10 cellular contexts compared by ENCODE assay signal in the genomic region with DNA sequence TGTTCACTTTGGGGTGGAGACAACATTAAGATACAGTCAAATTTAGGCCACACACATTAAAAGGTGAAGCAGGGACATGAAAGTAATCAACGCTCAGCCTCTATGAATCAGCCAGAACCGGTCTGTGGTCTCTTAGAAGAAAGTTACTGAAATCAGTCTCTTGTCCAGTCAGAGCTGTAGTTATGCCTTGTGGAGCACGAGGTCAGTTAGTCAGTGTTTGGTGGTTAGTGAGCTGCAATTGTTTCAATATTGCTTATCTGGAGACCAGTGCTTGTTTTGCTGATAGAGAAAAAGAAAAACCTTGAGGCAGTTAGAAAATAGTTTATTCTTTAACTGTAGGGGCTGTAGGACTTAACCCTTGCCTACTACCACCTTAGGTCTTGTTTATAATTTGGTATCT.
DNase-seq lines count a peak whose midpoint lies in the region; ATAC-seq, FAIRE-seq and TF ChIP-seq lines count a peak whose summit lies in the region.
"Had no signal": no experiment of that assay in that cellular context is flagged by ENCODE, and none has a peak within 500 bp of the region (broad histone marks: within the 10 kb centered on the region; RNA-seq: fewer than 3 reads in every experiment).

No MANE protein-coding gene starts in this region.

- peaks cover 3% of the 10 kb centered on the region for H3K4me1 Mint-ChIP-seq in activated naive CD4-positive, alpha-beta T cell treated with anti-CD3 and anti-CD28 coated beads for 36 hours (ENCODE audit: low read depth)
- peaks cover 16% of the 10 kb centered on the region for H3K4me1 Mint-ChIP-seq in stimulated activated naive CD8-positive, alpha-beta T cell treated with anti-CD3 and anti-CD28 coated beads, Interleukin-15, amount 100 ng/mL, for 72 hours

- H3K4me1 ChIP-seq in OCI-LY7 (ENCODE audit: insufficient read depth, low read length, poor library complexity, severe bottlenecking) = no peaks in the 10 kb centered on the region

- no peak overlapping the region for H2AFZ ChIP-seq in OCI-LY7 (ENCODE audit: low read length)

- in situ Hi-C loops in astrocyte of the spinal cord (cut with HindIII; ENCODE audit: low sequenced_read_pairs) = no loop called here

- intact Hi-C loops in activated naive CD4-positive, alpha-beta T cell treated with anti-CD3 and anti-CD28 coated beads for 36 hours (cut with micrococcal nuclease) = no loop called here
- intact Hi-C loops in OCI-LY7 (cut with micrococcal nuclease; ENCODE audit: unreplicated experiment) = no loop called here

- H3K9me3 ChIP-seq in OCI-LY7 (ENCODE audit: low read length) = no peaks in the 10 kb centered on the region

- no TSS peak for BruUV-seq in OCI-LY7 (replicated peaks; lab: Mats Ljungman, UMichigan)

- TF ChIP-seq CTCF in astrocyte of the spinal cord (IDR thresholded peaks at IDR 0.05; ENCODE audit: low read depth, low read length) (no peak), OCI-LY7 (conservative IDR thresholded peaks at IDR 0.05; ENCODE audit: low read length) (no peak)

- peak; percentile 79 to 99 for ATAC-seq in activated naive CD4-positive, alpha-beta T cell treated with anti-CD3 and anti-CD28 coated beads, Interleukin-2, amount 50 U/mL, for 72 hours
- ATAC-seq in HG03045 (IDR thresholded peaks at IDR 0.05; ENCODE audit: unreplicated experiment) = peak; percentile 88
- peak; percentile 91 for ATAC-seq in stimulated activated naive CD8-positive, alpha-beta T cell treated with anti-CD3 and anti-CD28 coated beads, Interleukin-15, amount 100 ng/mL, for 72 hours

- H3K4me2 ChIP-seq in OCI-LY7 (ENCODE audit: low read length) = no peak overlapping the region

- H3K27ac ChIP-seq in OCI-LY7 (ENCODE audit: low read depth, low read length, poor library complexity, severe bottlenecking) = no peak overlapping the region

- H3K9me2 ChIP-seq in OCI-LY7 (ENCODE audit: insufficient read depth, low read length) = no peaks in the 10 kb centered on the region

- POLR2A ChIA-PET in OCI-LY7 (lab: Charles Lee) = interaction anchor here (0.6 kb wide), 1 partner anchor 135 kb away, joined by 3 read pairs; no protein-coding TSS in a partner anchor

- no peak overlapping the region for H3K27ac Mint-ChIP-seq in activated naive CD4-positive, alpha-beta T cell treated with anti-CD3 and anti-CD28 coated beads, Interleukin-2, amount 50 U/mL, for 72 hours
- H3K27ac Mint-ChIP-seq in activated naive CD4-positive, alpha-beta T cell treated with anti-CD3 and anti-CD28 coated beads for 36 hours = no peak overlapping the region
- no peak overlapping the region for H3K27ac Mint-ChIP-seq in stimulated activated naive CD8-positive, alpha-beta T cell treated with anti-CD3 and anti-CD28 coated beads, Interleukin-15, amount 100 ng/mL, for 72 hours
- H3K27ac Mint-ChIP-seq: CD14-positive monocyte; stimulated activated naive CD8-positive, alpha-beta T cell treated with anti-CD3 and anti-CD28 coated beads, Interleukin-15, Interleukin-2, amounts not matched to agents 100 ng/mL and 50 ng/mL, for 24 hours had no signal

- H3K4me3 ChIP-seq in astrocyte of the spinal cord (ENCODE audit: low read depth, low read length) (no peak overlapping the region), OCI-LY7 (ENCODE audit: low read depth, low read length, poor library complexity, severe bottlenecking) (no peak overlapping the region)

- H3K27me3 Mint-ChIP-seq in activated naive CD4-positive, alpha-beta T cell treated with anti-CD3 and anti-CD28 coated beads for 36 hours (ENCODE audit: low read depth) = peaks cover 36% of the 10 kb centered on the region
- H3K27me3 Mint-ChIP-seq in stimulated activated naive CD8-positive, alpha-beta T cell treated with anti-CD3 and anti-CD28 coated beads, Interleukin-15, amount 100 ng/mL, for 72 hours = peaks cover 57% of the 10 kb centered on the region

- no peaks in the 10 kb centered on the region for H4K20me1 ChIP-seq in OCI-LY7 (ENCODE audit: insufficient read depth, low read length)

- H3K79me2 ChIP-seq in OCI-LY7 (ENCODE audit: insufficient read depth, low read depth, low read length) = no peaks in the 10 kb centered on the region

- no peaks in the 10 kb centered on the region for H3K36me3 ChIP-seq in OCI-LY7 (ENCODE audit: insufficient read depth, low read length)

- no peaks in the 10 kb centered on the region for H3K36me3 Mint-ChIP-seq in activated naive CD4-positive, alpha-beta T cell treated with anti-CD3 and anti-CD28 coated beads, Interleukin-2, amount 50 U/mL, for 72 hours
- no peaks in the 10 kb centered on the region for H3K36me3 Mint-ChIP-seq in activated naive CD4-positive, alpha-beta T cell treated with anti-CD3 and anti-CD28 coated beads for 36 hours (ENCODE audit: low read depth)
- H3K36me3 Mint-ChIP-seq: CD14-positive monocyte had no signal

- CTCF ChIA-PET in activated naive CD4-positive, alpha-beta T cell treated with anti-CD3 and anti-CD28 coated beads for 36 hours (lab: Charles Lee) = interaction anchor here (0.9 kb wide), 1 partner anchor 57 kb away, joined by 3 read pairs; no protein-coding TSS in a partner anchor
- CTCF ChIA-PET in OCI-LY7 (lab: Charles Lee; ENCODE audit: unreplicated experiment) = no interaction called here

- H3K9me3 Mint-ChIP-seq in activated naive CD4-positive, alpha-beta T cell treated with anti-CD3 and anti-CD28 coated beads, Interleukin-2, amount 50 U/mL, for 72 hours = peaks cover 0 to 3% of the 10 kb centered on the region in 2 donors
- H3K9me3 Mint-ChIP-seq in activated naive CD4-positive, alpha-beta T cell treated with anti-CD3 and anti-CD28 coated beads for 36 hours = peaks cover 6% of the 10 kb centered on the region
- H3K9me3 Mint-ChIP-seq in stimulated activated naive CD8-positive, alpha-beta T cell treated with anti-CD3 and anti-CD28 coated beads, Interleukin-15, amount 100 ng/mL, for 72 hours = peaks cover 3 to 7% of the 10 kb centered on the region in 2 donors
- H3K9me3 Mint-ChIP-seq: stimulated activated naive CD8-positive, alpha-beta T cell treated with anti-CD3 and anti-CD28 coated beads, Interleukin-15, Interleukin-2, amounts not matched to agents 100 ng/mL and 50 ng/mL, for 24 hours had no signal

- H3K4me3 Mint-ChIP-seq in activated naive CD4-positive, alpha-beta T cell treated with anti-CD3 and anti-CD28 coated beads for 36 hours = no peak overlapping the region
- H3K4me3 Mint-ChIP-seq in stimulated activated naive CD8-positive, alpha-beta T cell treated with anti-CD3 and anti-CD28 coated beads, Interleukin-15, amount 100 ng/mL, for 72 hours = no peak overlapping the region
- H3K4me3 Mint-ChIP-seq: stimulated activated naive CD8-positive, alpha-beta T cell treated with anti-CD3 and anti-CD28 coated beads, Interleukin-15, Interleukin-2, amounts not matched to agents 100 ng/mL and 50 ng/mL, for 24 hours had no signal

- DNase-seq in activated naive CD4-positive, alpha-beta T cell treated with anti-CD3 and anti-CD28 coated beads, Interleukin-2, amount 50 U/mL, for 72 hours (ENCODE audit: low spot score in 2 of 2) = no peak
- no peak for DNase-seq in activated naive CD4-positive, alpha-beta T cell treated with anti-CD3 and anti-CD28 coated beads for 36 hours
- DNase-seq in astrocyte of the spinal cord (ENCODE audit: low read depth, low spot score) (peak; percentile 84), OCI-LY7 (ENCODE audit: low spot score) (no peak), GM12891 (ENCODE audit: insufficient read length, low spot score) (no peak)
- DNase-seq in stimulated activated naive CD8-positive, alpha-beta T cell treated with anti-CD3 and anti-CD28 coated beads, Interleukin-15, amount 100 ng/mL, for 72 hours = peak in 1 of 2 donors; percentile 16
- no peak for DNase-seq in activated CD4-positive, alpha-beta T cell treated with anti-CD3 and anti-CD28 coated beads, Interleukin-2, amount 50 U/mL, for 1 hour

- no peak for TF ChIP-seq POLR2A in GM12891 (IDR thresholded peaks at IDR 0.05; ENCODE audit: low read depth, low read length)

- FAIRE-seq in GM12891 (lab: Jason Lieb, UNC) = no peak

TF ChIP-seq in GM12891, 5 proteins besides CTCF, POLR2A, EP300 and RAD21:
- TF ChIP-seq POLR2AphosphoS5 (IDR thresholded peaks at IDR 0.05; ENCODE audit: low read depth, low read length) = no peak
- no peak for TF ChIP-seq TAF1 (IDR thresholded peaks at IDR 0.05; ENCODE audit: low read depth, low read length)
- no peak for TF ChIP-seq PAX5 (IDR thresholded peaks at IDR 0.05; ENCODE audit: insufficient read depth, low read length, severe bottlenecking)
- no peak for TF ChIP-seq POU2F2 (IDR thresholded peaks at IDR 0.05; ENCODE audit: low read depth, low read length)
- TF ChIP-seq SPI1 (IDR thresholded peaks at IDR 0.05; ENCODE audit: low read depth, low read length) = no peak
